In genomic region chr1:165738794-165739193, GRCh38 we compare ENCODE assay signal across 12 cellular contexts. TPM values are rescaled to one million over a fixed set of nuclear protein-coding genes. Genes with fewer than 3 reads are reported as not detected.
DNase-seq lines count a peak whose midpoint lies in the region; ATAC-seq and TF ChIP-seq lines count a peak whose summit lies in the region.
"Had no signal": no experiment of that assay in that cellular context is flagged by ENCODE, and none has a peak within 500 bp of the region (broad histone marks: within the 10 kb centered on the region; RNA-seq: fewer than 3 reads in every experiment).

No MANE protein-coding gene starts in this region.

- H2AFZ ChIP-seq in SU-DHL-6 (ENCODE audit: low read depth, low read length, severe bottlenecking) = no peak overlapping the region
- H2AFZ ChIP-seq: neural progenitor cell had no signal

- peaks cover 5% of the 10 kb centered on the region for H3K4me1 Mint-ChIP-seq in activated CD4-positive, alpha-beta T cell treated with anti-CD3 and anti-CD28 coated beads, Interleukin-2, amount 10 ng/mL, durations not matched to agents 24 days and 14 days
- H3K4me1 Mint-ChIP-seq in type B pancreatic cell (ENCODE audit: unreplicated experiment) = peaks cover 12% of the 10 kb centered on the region
- H3K4me1 Mint-ChIP-seq: neural progenitor cell had no signal

- H3K36me3 ChIP-seq in SU-DHL-6 (ENCODE audit: low read length) = peaks cover 19% of the 10 kb centered on the region; the same call in 1 of the 2 replicates
- H3K36me3 ChIP-seq: neural progenitor cell had no signal

- H4K20me1 ChIP-seq in SU-DHL-6 (ENCODE audit: low read depth, low read length) = peaks cover 6% of the 10 kb centered on the region; the same call in 1 of the 2 replicates

- peaks cover 43% of the 10 kb centered on the region for H3K36me3 Mint-ChIP-seq in activated CD4-positive, alpha-beta T cell treated with anti-CD3 and anti-CD28 coated beads, Interleukin-2, amount 10 ng/mL, durations not matched to agents 24 days and 14 days (ENCODE audit: low read depth)
- H3K36me3 Mint-ChIP-seq in type B pancreatic cell = peaks cover 35% of the 10 kb centered on the region

- no peaks in the 10 kb centered on the region for H3K27me3 Mint-ChIP-seq in activated CD4-positive, alpha-beta T cell treated with anti-CD3 and anti-CD28 coated beads, Interleukin-2, amount 10 ng/mL, durations not matched to agents 24 days and 14 days
- H3K27me3 Mint-ChIP-seq in type B pancreatic cell = no peaks in the 10 kb centered on the region

- no peaks in the 10 kb centered on the region for H3K9me3 Mint-ChIP-seq in activated CD4-positive, alpha-beta T cell treated with anti-CD3 and anti-CD28 coated beads, Interleukin-2, amount 10 ng/mL, durations not matched to agents 24 days and 14 days
- H3K9me3 Mint-ChIP-seq in type B pancreatic cell = no peaks in the 10 kb centered on the region
- H3K9me3 Mint-ChIP-seq: neural progenitor cell had no signal

- TF ChIP-seq CTCF in SU-DHL-6 (IDR thresholded peaks at IDR 0.05; ENCODE audit: insufficient read depth, low read length, poor library complexity, severe bottlenecking) = no peak
- TF ChIP-seq CTCF in type B pancreatic cell (conservative IDR thresholded peaks at IDR 0.05) = no peak

- no peak overlapping the region for H3K9ac ChIP-seq in SU-DHL-6 (ENCODE audit: low read length)
- H3K9ac ChIP-seq: neural progenitor cell had no signal

- intact Hi-C loops in activated CD4-positive, alpha-beta T cell treated with anti-CD3 and anti-CD28 coated beads, Interleukin-2, amount 10 ng/mL, durations not matched to agents 24 days and 14 days (cut with micrococcal nuclease) = no loop called here

- H3K27ac Mint-ChIP-seq in activated CD4-positive, alpha-beta T cell treated with anti-CD3 and anti-CD28 coated beads, Interleukin-2, amount 10 ng/mL, durations not matched to agents 24 days and 14 days = no peak overlapping the region
- H3K27ac Mint-ChIP-seq in type B pancreatic cell = no peak overlapping the region
- H3K27ac Mint-ChIP-seq: neural progenitor cell had no signal

- no peaks in the 10 kb centered on the region for H3K9me2 ChIP-seq in SU-DHL-6 (replicated peaks; ENCODE audit: insufficient read depth, low read length)

- H3F3A ChIP-seq in SU-DHL-6 (ENCODE audit: insufficient read depth) = peaks cover 6% of the 10 kb centered on the region

- no peak for DNase-seq in activated CD4-positive, alpha-beta T cell treated with anti-CD3 and anti-CD28 coated beads, Interleukin-2, amount 10 ng/mL, durations not matched to agents 24 days and 14 days
- DNase-seq in type B pancreatic cell (ENCODE audit: extremely low spot score, unreplicated experiment) (no peak), SK-N-DZ (ENCODE audit: low spot score) (no peak), KG1 (lab: John Stamatoyannopoulos, UW) (no peak)
- DNase-seq: activated naive CD4-positive, alpha-beta T cell treated with anti-CD3 and anti-CD28 coated beads, Interleukin-2, amount 50 U/mL, for 16 hours; effector memory CD4-positive, alpha-beta T cell had no signal

- H3K79me2 ChIP-seq in SU-DHL-6 (ENCODE audit: insufficient read depth, low read length) = peaks cover 15% of the 10 kb centered on the region

- no peaks in the 10 kb centered on the region for H3K9me3 ChIP-seq in SU-DHL-6 (ENCODE audit: insufficient read depth, low read length)

- peak overlapping the region; percentile 34; the same call in 1 of the 2 replicates for H3K27ac ChIP-seq in SU-DHL-6 (ENCODE audit: low read depth, low read length)
- H3K27ac ChIP-seq: neural progenitor cell had no signal

- no peak overlapping the region for H3K4me3 ChIP-seq in SU-DHL-6 (ENCODE audit: insufficient read depth, low read length, poor library complexity, severe bottlenecking)
- H3K4me3 ChIP-seq: neural progenitor cell had no signal

- no peak overlapping the region for H3K4me3 Mint-ChIP-seq in activated CD4-positive, alpha-beta T cell treated with anti-CD3 and anti-CD28 coated beads, Interleukin-2, amount 10 ng/mL, durations not matched to agents 24 days and 14 days
- no peak overlapping the region for H3K4me3 Mint-ChIP-seq in type B pancreatic cell
- H3K4me3 Mint-ChIP-seq: neural progenitor cell had no signal

- peak; percentile 88 for ATAC-seq in GM18508 (IDR thresholded peaks at IDR 0.05; ENCODE audit: insufficient read depth, unreplicated experiment)
- peak; percentile 97 for ATAC-seq in GM21528 (IDR thresholded peaks at IDR 0.05; ENCODE audit: low FRiP score, unreplicated experiment)
- peak; percentile 99 for ATAC-seq in HG03139 (IDR thresholded peaks at IDR 0.05; ENCODE audit: unreplicated experiment)
- ATAC-seq: HepG2 had no signal

- no peaks in the 10 kb centered on the region for H3K27me3 ChIP-seq in SU-DHL-6 (ENCODE audit: low read length)
- H3K27me3 ChIP-seq: neural progenitor cell had no signal

- peak overlapping the region; percentile 38 for H3K4me2 ChIP-seq in SU-DHL-6 (ENCODE audit: low read depth, low read length, poor library complexity, severe bottlenecking)
- H3K4me2 ChIP-seq: neural progenitor cell had no signal

RNA-seq across cellular contexts. Expression of gene TMCO1, which starts 29.9 kb away (rescaled TPM):
- 91.8 and 94.3 TPM in 2 replicates for total RNA-seq in activated CD4-positive, alpha-beta T cell treated with anti-CD3 and anti-CD28 coated beads, Interleukin-2, amount 10 ng/mL, durations not matched to agents 24 days and 14 days
- 95.0 and 109 TPM in 2 replicates for total RNA-seq in type B pancreatic cell (ENCODE audit: low replicate concordance)
- 102 and 116 TPM in 2 replicates for polyA plus RNA-seq in SK-N-DZ (2014; cell fraction: cytosol; rRNA removed)
- polyA plus RNA-seq in SK-N-DZ (2014; cell fraction: nucleus; rRNA removed) = 46.3 and 68.2 TPM in 2 replicates

RNA-seq across cellular contexts. Expression of gene ALDH9A1, which starts 40.4 kb away (rescaled TPM):
- 41.8 and 43.8 TPM in 2 replicates for total RNA-seq in activated CD4-positive, alpha-beta T cell treated with anti-CD3 and anti-CD28 coated beads, Interleukin-2, amount 10 ng/mL, durations not matched to agents 24 days and 14 days
- total RNA-seq in type B pancreatic cell (ENCODE audit: low replicate concordance) = 44.7 and 57.8 TPM in 2 replicates
- polyA plus RNA-seq in SK-N-DZ (2014; cell fraction: cytosol; rRNA removed) = 37.8 and 43.3 TPM in 2 replicates
- polyA plus RNA-seq in SK-N-DZ (2014; cell fraction: nucleus; rRNA removed) = 24.5 and 24.6 TPM in 2 replicates
